Comparison of ENCODE assay signal across 18 cellular contexts in the genomic region with DNA sequence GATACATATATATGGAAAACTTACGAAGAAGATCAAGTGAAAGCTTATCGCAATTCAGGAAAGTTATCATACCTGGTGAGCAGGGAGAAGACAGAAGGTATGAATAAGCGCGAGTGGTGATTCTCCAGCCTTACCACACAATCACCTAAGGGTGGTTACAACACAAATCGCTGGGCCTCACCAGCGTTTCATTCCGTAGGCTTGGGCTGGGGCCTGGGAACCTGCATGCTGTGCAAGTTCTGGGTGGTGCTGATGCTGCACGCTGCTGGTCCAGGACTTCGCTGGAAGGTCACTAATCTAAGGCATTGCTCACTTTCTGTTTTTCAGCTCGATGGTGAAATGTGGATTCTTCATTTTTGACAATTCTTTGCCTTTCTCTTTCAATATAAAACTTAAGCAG.
"Had no signal": no experiment of that assay in that cellular context is flagged by ENCODE, and none has a peak within 500 bp of the region (broad histone marks: within the 10 kb centered on the region; RNA-seq: fewer than 3 reads in every experiment).

No MANE protein-coding gene starts in this region.

- H3K27ac Mint-ChIP-seq: naive thymus-derived CD8-positive, alpha-beta T cell; stimulated activated memory B cell treated with anti-CD40 and anti-IgM and Interleukin-4, amounts not matched to agents 10 μg/mL and 1 μg/mL and 100 μg/mL, for 72 hours; stimulated activated naive CD8-positive, alpha-beta T cell treated with anti-CD3 and anti-CD28 coated beads, Interleukin-15, Interleukin-2, amounts not matched to agents 100 ng/mL and 50 ng/mL, for 24 hours had no signal

- H3K9me3 Mint-ChIP-seq: naive thymus-derived CD8-positive, alpha-beta T cell; neural crest cell; stimulated activated memory B cell treated with anti-CD40 and anti-IgM and Interleukin-4, amounts not matched to agents 10 μg/mL and 1 μg/mL and 100 μg/mL, for 72 hours; stimulated activated naive CD8-positive, alpha-beta T cell treated with anti-CD3 and anti-CD28 coated beads, Interleukin-15, Interleukin-2, amounts not matched to agents 100 ng/mL and 50 ng/mL, for 24 hours had no signal

- ATAC-seq: left lobe of liver; naive thymus-derived CD8-positive, alpha-beta T cell; stimulated activated memory B cell treated with anti-CD40 and anti-IgM and Interleukin-4, amounts not matched to agents 10 μg/mL and 1 μg/mL and 100 μg/mL, for 72 hours; upper lobe of right lung had no signal

- DNase-seq: colonic mucosa; dermis blood vessel endothelial cell; foreskin melanocyte; heart left ventricle; islet precursor cell; mammary epithelial cell; naive thymus-derived CD8-positive, alpha-beta T cell; occipital lobe; spleen; stimulated activated CD4-positive, alpha-beta T cell treated with anti-CD3 and anti-CD28 coated beads, Interleukin-15, amount 100 ng/mL, for 24 hours; stimulated activated CD4-positive, alpha-beta T cell treated with anti-CD3 and anti-CD28 coated beads, Interleukin-1b, Interleukin-23, amount 100 ng/mL, for 48 hours; stimulated activated CD4-positive, alpha-beta T cell treated with anti-CD3 and anti-CD28 coated beads, Interleukin-4, amount 100 ng/mL, for 24 hours; tibial artery; upper lobe of right lung had no signal

- H3K4me1 ChIP-seq: colonic mucosa, tibial artery, upper lobe of right lung had no signal

- H3K4me3 Mint-ChIP-seq: naive thymus-derived CD8-positive, alpha-beta T cell; neural crest cell; stimulated activated memory B cell treated with anti-CD40 and anti-IgM and Interleukin-4, amounts not matched to agents 10 μg/mL and 1 μg/mL and 100 μg/mL, for 72 hours; stimulated activated naive CD8-positive, alpha-beta T cell treated with anti-CD3 and anti-CD28 coated beads, Interleukin-15, Interleukin-2, amounts not matched to agents 100 ng/mL and 50 ng/mL, for 24 hours had no signal

- H3K27ac ChIP-seq: colonic mucosa, heart left ventricle, spleen, tibial artery, upper lobe of right lung had no signal

- H3K27me3 Mint-ChIP-seq: naive thymus-derived CD8-positive, alpha-beta T cell; stimulated activated memory B cell treated with anti-CD40 and anti-IgM and Interleukin-4, amounts not matched to agents 10 μg/mL and 1 μg/mL and 100 μg/mL, for 72 hours; stimulated activated naive CD8-positive, alpha-beta T cell treated with anti-CD3 and anti-CD28 coated beads, Interleukin-15, Interleukin-2, amounts not matched to agents 100 ng/mL and 50 ng/mL, for 24 hours had no signal

- H3K4me1 Mint-ChIP-seq: stimulated activated memory B cell treated with anti-CD40 and anti-IgM and Interleukin-4, amounts not matched to agents 10 μg/mL and 1 μg/mL and 100 μg/mL, for 72 hours had no signal

- H3K27me3 ChIP-seq: colonic mucosa, heart left ventricle, spleen, tibial artery, upper lobe of right lung had no signal

- H3K4me3 ChIP-seq: colonic mucosa, heart left ventricle, spleen, tibial artery, upper lobe of right lung had no signal

- H3K36me3 ChIP-seq: colonic mucosa, heart left ventricle, spleen, tibial artery, upper lobe of right lung had no signal

- H3K9me3 ChIP-seq: colonic mucosa, spleen, tibial artery, upper lobe of right lung had no signal

- H3K36me3 Mint-ChIP-seq: naive thymus-derived CD8-positive, alpha-beta T cell; stimulated activated memory B cell treated with anti-CD40 and anti-IgM and Interleukin-4, amounts not matched to agents 10 μg/mL and 1 μg/mL and 100 μg/mL, for 72 hours had no signal
